Comparison of ENCODE assay signal across 28 cellular contexts in genomic region chr9:105223544-105224140, GRCh38. TPM values are rescaled to one million over a fixed set of nuclear protein-coding genes. Genes with fewer than 3 reads are reported as not detected.
A peak's percentile ranks its signal among the peaks of the same experiment; 100 is the strongest.
DNase-seq lines count a peak whose midpoint lies in the region; ATAC-seq, FAIRE-seq and TF ChIP-seq lines count a peak whose summit lies in the region.
"Had no signal": no experiment of that assay in that cellular context is flagged by ENCODE, and none has a peak within 500 bp of the region (broad histone marks: within the 10 kb centered on the region; RNA-seq: fewer than 3 reads in every experiment).

No MANE protein-coding gene starts in this region.

- TF ChIP-seq EP300 in GM12878 (IDR thresholded peaks at IDR 0.05; ENCODE audit: borderline replicate concordance in 1 of 2, control insufficient read depth in 1 of 2, low read depth in 2 of 2, low read length in 2 of 2), result no peak

- H3K79me2 ChIP-seq in GM12878 (ENCODE audit: control insufficient read depth, insufficient read depth, low read length) (no peaks in the 10 kb centered on the region), MM.1S (ENCODE audit: low read length) (no peaks in the 10 kb centered on the region)

- POLR2A ChIA-PET in HEK293 (lab: Yijun Ruan, JAX) (no interaction called here), WTC11 (lab: Charles Lee) (no interaction called here), GM12878 (lab: Charles Lee) (no interaction called here)

- DNase-seq in H54 (ENCODE audit: insufficient read length, low spot score) (no peak), WTC11 (ENCODE audit: low spot score) (no peak), GM12878 (ENCODE audit: low read depth, low spot score) (no peak), nucleus accumbens (lab: John Stamatoyannopoulos, UW) (no peak), mesenchymal stem cell (no peak), MM.1S (no peak), left ventricle myocardium superior (no peak)
- DNase-seq: 8988T; ACHN; AML-193; BE2C; CD4-positive, alpha-beta T cell; CD8-positive, alpha-beta memory T cell; DMS 273 treated with DMSO at 0.1 percent for 48 hours; DMS79; EL; GDM1; GOT3; H7; HCEC 1CT; HFFc6 had no signal

- H3K14ac ChIP-seq in mesenchymal stem cell (ENCODE audit: low read length in 2 of 2), result no peak overlapping the region

- RAD21 ChIA-PET in GM12878 (lab: Charles Lee; ENCODE audit: unreplicated experiment), result no interaction called here

- H3K18ac ChIP-seq in mesenchymal stem cell (ENCODE audit: low read depth in 1 of 2, low read length in 2 of 2), result no peak overlapping the region

- WGBS in GM12878 (ENCODE audit: insufficient coverage, insufficient replicate concordance, low lambda C conversion rate, missing lambda C conversion rate), result 19% methylated on average over 2 of the region's 2 CpGs
- WGBS in mesenchymal stem cell, result no CpG with 5 or more reads among the region's 2 CpGs

- no peaks in the 10 kb centered on the region for H3K4me1 ChIP-seq in HEK293 (ENCODE audit: control insufficient read depth, insufficient read depth, low read length)
- H3K4me1 ChIP-seq in GM12878 (ENCODE audit: control insufficient read depth, insufficient read depth, low read length), result no peaks in the 10 kb centered on the region
- H3K4me1 ChIP-seq in mesenchymal stem cell (ENCODE audit: control insufficient read depth, insufficient read depth, low read depth, low read length), result no peaks in the 10 kb centered on the region
- no peaks in the 10 kb centered on the region for H3K4me1 ChIP-seq in MM.1S (ENCODE audit: low read length)
- H3K4me1 ChIP-seq: A549; BE2C; BLaER1 treated with 17β-estradiol and CSF1 and Interleukin-3, amounts not matched to agents 10 nM and 100 nM had no signal

- H3K27me3 ChIP-seq in GM12878 (replicated peaks in 1 of 2; ENCODE audit: control insufficient read depth in 2 of 2, insufficient read depth in 2 of 2, low read length in 1 of 2), result no peaks in the 10 kb centered on the region
- H3K27me3 ChIP-seq in mesenchymal stem cell (ENCODE audit: control insufficient read depth in 1 of 2, insufficient read depth in 1 of 2, low read length in 2 of 2), result no peaks in the 10 kb centered on the region
- no peaks in the 10 kb centered on the region for H3K27me3 ChIP-seq in MM.1S (replicated peaks; ENCODE audit: insufficient read depth, low read length)
- H3K27me3 ChIP-seq: BE2C; BLaER1 treated with 17β-estradiol and CSF1 and Interleukin-3, amounts not matched to agents 10 nM and 100 nM had no signal

- SMC1A ChIA-PET in GM12878 (lab: Charles Lee; ENCODE audit: uncharacterized antibody, unreplicated experiment), result no interaction called here

- H3K4me2 ChIP-seq in GM12878 (ENCODE audit: control insufficient read depth, insufficient read depth) (no peak overlapping the region), mesenchymal stem cell (ENCODE audit: low read length, poor library complexity, severe bottlenecking) (no peak overlapping the region), MM.1S (ENCODE audit: low read depth, low read length) (no peak overlapping the region)
- H3K4me2 ChIP-seq: A549; BLaER1 treated with 17β-estradiol and CSF1 and Interleukin-3, amounts not matched to agents 10 nM and 100 nM had no signal

- H3K27ac ChIP-seq in HEK293 (ENCODE audit: extremely low read depth, low read depth, low read length) (no peak overlapping the region), GM12878 (ENCODE audit: control insufficient read depth, insufficient read depth) (no peak overlapping the region), mesenchymal stem cell (ENCODE audit: low read length, poor library complexity, severe bottlenecking) (no peak overlapping the region), MM.1S (ENCODE audit: low read length) (no peak overlapping the region)
- H3K27ac ChIP-seq: A549; BLaER1 treated with 17β-estradiol and CSF1 and Interleukin-3, amounts not matched to agents 10 nM and 100 nM had no signal

- no peaks in the 10 kb centered on the region for H3K79me1 ChIP-seq in mesenchymal stem cell (replicated peaks; ENCODE audit: low read length, poor library complexity, severe bottlenecking)

- ATAC-seq in WTC11 (no peak), GM12878 (no peak), left ventricle myocardium superior (no peak)
- ATAC-seq: A549 had no signal

- H3K27me3 Mint-ChIP-seq in WTC11 (ENCODE audit: low read depth), result peaks cover 2% of the 10 kb centered on the region; the same call in 1 of the 2 replicates
- H3K27me3 Mint-ChIP-seq: CD4-positive, alpha-beta T cell had no signal

- H4K20me1 ChIP-seq in GM12878 (ENCODE audit: control insufficient read depth, insufficient read depth), result no peaks in the 10 kb centered on the region
- H4K20me1 ChIP-seq in MM.1S (ENCODE audit: insufficient read depth, low read length), result no peaks in the 10 kb centered on the region
- H4K20me1 ChIP-seq: BLaER1 treated with 17β-estradiol and CSF1 and Interleukin-3, amounts not matched to agents 10 nM and 100 nM had no signal

- no peak overlapping the region for H3K4me3 Mint-ChIP-seq in WTC11
- H3K4me3 Mint-ChIP-seq: CD14-positive monocyte; CD4-positive, alpha-beta T cell; CD8-positive, alpha-beta memory T cell; HFFc6 had no signal

- peaks cover 32% of the 10 kb centered on the region for H3K9me3 Mint-ChIP-seq in WTC11

- H3K4me1 Mint-ChIP-seq in WTC11, result peaks cover 2% of the 10 kb centered on the region; the same call in 1 of the 2 replicates
- H3K4me1 Mint-ChIP-seq: CD14-positive monocyte; CD8-positive, alpha-beta memory T cell had no signal

- no peak overlapping the region for H2BK120ac ChIP-seq in mesenchymal stem cell (ENCODE audit: low read depth, low read length)

- H3K9ac ChIP-seq in GM12878 (ENCODE audit: control insufficient read depth, insufficient read depth, low read length) (no peak overlapping the region), mesenchymal stem cell (ENCODE audit: low read length) (no peak overlapping the region), MM.1S (ENCODE audit: low read length) (no peak overlapping the region)
- H3K9ac ChIP-seq: BLaER1 treated with 17β-estradiol and CSF1 and Interleukin-3, amounts not matched to agents 10 nM and 100 nM had no signal

- H4K8ac ChIP-seq in mesenchymal stem cell (ENCODE audit: low read length), result no peak overlapping the region

- BruUV-seq in GM12878 (replicated peaks; lab: Mats Ljungman, UMichigan), result no TSS peak

- H3K9me2 ChIP-seq in MM.1S (replicated peaks; ENCODE audit: insufficient read depth, low read length), result no peaks in the 10 kb centered on the region

- no peak overlapping the region for H4K91ac ChIP-seq in mesenchymal stem cell (ENCODE audit: low read length)

- H3K27ac Mint-ChIP-seq in WTC11, result no peak overlapping the region
- H3K27ac Mint-ChIP-seq: CD14-positive monocyte; CD4-positive, alpha-beta T cell; CD8-positive, alpha-beta memory T cell; HFFc6 had no signal

- TF ChIP-seq POLR2A in H54 (IDR thresholded peaks at IDR 0.05; ENCODE audit: low read depth, low read length) (no peak), GM12878 (IDR thresholded peaks at IDR 0.05; ENCODE audit: low read depth, low read length) (no peak)

- no peak overlapping the region for H2BK12ac ChIP-seq in mesenchymal stem cell (ENCODE audit: low read length in 2 of 2)

- in situ Hi-C loops in GM12878 (cut with MboI), result no loop called here

- H2BK5ac ChIP-seq in mesenchymal stem cell (ENCODE audit: low read depth, low read length, poor library complexity, severe bottlenecking), result no peak overlapping the region

- no peak overlapping the region for H2BK15ac ChIP-seq in mesenchymal stem cell (ENCODE audit: low read depth, poor library complexity, severe bottlenecking)

- TF ChIP-seq RAD21 in GM12878 (IDR thresholded peaks at IDR 0.05; ENCODE audit: insufficient read depth, low read depth, low read length), result no peak

- H3K36me3 Mint-ChIP-seq in WTC11, result peaks cover 29% of the 10 kb centered on the region

- H3K23ac ChIP-seq in mesenchymal stem cell (ENCODE audit: low read length in 2 of 2), result no peak overlapping the region

- H3F3A ChIP-seq in MM.1S (ENCODE audit: insufficient read depth, low read length), result no peaks in the 10 kb centered on the region

- intact Hi-C loops in GM12878 (cut with micrococcal nuclease; ENCODE audit: unreplicated experiment), result no loop called here
- intact Hi-C loops in left ventricle myocardium superior (cut with micrococcal nuclease), result no loop called here

- H3K36me3 ChIP-seq in HEK293 (ENCODE audit: control insufficient read depth in 2 of 2, insufficient read depth in 1 of 2, low read length in 2 of 2), result no peaks in the 10 kb centered on the region
- no peaks in the 10 kb centered on the region for H3K36me3 ChIP-seq in GM12878 (ENCODE audit: control insufficient read depth in 2 of 2, insufficient read depth in 2 of 2, low read length in 1 of 2)
- no peaks in the 10 kb centered on the region for H3K36me3 ChIP-seq in mesenchymal stem cell (ENCODE audit: control insufficient read depth in 1 of 2, insufficient read depth in 2 of 2, low read depth in 1 of 2, low read length in 2 of 2)
- H3K36me3 ChIP-seq in MM.1S (replicated peaks; ENCODE audit: insufficient read depth, low read length), result no peaks in the 10 kb centered on the region
- H3K36me3 ChIP-seq: BE2C; BLaER1 treated with 17β-estradiol and CSF1 and Interleukin-3, amounts not matched to agents 10 nM and 100 nM had no signal

- H2AFZ ChIP-seq in GM12878 (ENCODE audit: control insufficient read depth, low read depth, low read length), result no peak overlapping the region
- no peak overlapping the region for H2AFZ ChIP-seq in mesenchymal stem cell (ENCODE audit: low read depth, low read length)
- no peak overlapping the region for H2AFZ ChIP-seq in MM.1S (ENCODE audit: low read length)

- FAIRE-seq in H54 (lab: Jason Lieb, UNC), result peak; percentile 55
- no peak for FAIRE-seq in GM12878 (lab: Jason Lieb, UNC)
- FAIRE-seq: A549, D721Med, GM12891, GM18507 had no signal

- H3K9me3 ChIP-seq in HEK293 (ENCODE audit: control insufficient read depth, insufficient read depth, low read depth, low read length) (no peaks in the 10 kb centered on the region), GM12878 (replicated peaks; ENCODE audit: control insufficient read depth, insufficient read depth, low read length) (peaks cover 5% of the 10 kb centered on the region; the same call in 2 of the 3 replicates), mesenchymal stem cell (ENCODE audit: control insufficient read depth, low read length) (peaks cover 50% of the 10 kb centered on the region), MM.1S (replicated peaks; ENCODE audit: insufficient read depth, low read length) (no peaks in the 10 kb centered on the region; the same call in 1 of the 2 replicates)
- H3K9me3 ChIP-seq: BE2C had no signal

- no peak for TF ChIP-seq CTCF in HEK293 (tag by site-specific recombination; IDR thresholded peaks at IDR 0.05)
- TF ChIP-seq CTCF in WTC11 (IDR thresholded peaks at IDR 0.05), result no peak
- no peak for TF ChIP-seq CTCF in GM12878 (IDR thresholded peaks at IDR 0.05 in 2 of 3, conservative IDR thresholded peaks at IDR 0.05 in 1 of 3; ENCODE audit: control insufficient read depth in 2 of 3, extremely low read depth in 1 of 3, insufficient read depth in 1 of 3, low read depth in 3 of 3, low read length in 3 of 3)
- no peak for TF ChIP-seq CTCF in MM.1S (IDR thresholded peaks at IDR 0.05; ENCODE audit: low read length)

- H3K4me3 ChIP-seq in HEK293 (ENCODE audit: low read depth, low read length) (no peak overlapping the region), GM12878 (no peak overlapping the region), mesenchymal stem cell (ENCODE audit: insufficient read depth in 1 of 2, low read depth in 1 of 2, low read length in 2 of 2) (no peak overlapping the region), MM.1S (ENCODE audit: low read length) (no peak overlapping the region)
- H3K4me3 ChIP-seq: A549; BLaER1 treated with 17β-estradiol and CSF1 and Interleukin-3, amounts not matched to agents 10 nM and 100 nM had no signal

- CTCF ChIA-PET in HEK293 (lab: Yijun Ruan, JAX), result no interaction called here
- CTCF ChIA-PET in WTC11 (lab: Charles Lee), result no interaction called here
- CTCF ChIA-PET in GM12878 (lab: Yijun Ruan, JAX), result no interaction called here

- H3K4ac ChIP-seq in mesenchymal stem cell (ENCODE audit: low read depth in 1 of 2, low read length in 2 of 2), result no peak overlapping the region

- no peak overlapping the region for H2AK5ac ChIP-seq in mesenchymal stem cell (ENCODE audit: low read length, severe bottlenecking)

RNA-seq across cellular contexts. Expression of gene SLC44A1, which starts 20.8 kb away (rescaled TPM):
- total RNA-seq in WTC11 (2021) (45.9 to 48.9 TPM (median 47.6 TPM) in 3 replicates), GM12878 (2014; rRNA removed) (14.4 and 15.4 TPM in 2 replicates), GM12878 (2014; rRNA removed; fragmentation: Illumina TruSeq; extraction: Trizol) (13.4 TPM in 2 replicates), GM12878 (2021) (21.2 and 22.6 TPM in 2 replicates), left ventricle myocardium superior (14.3 TPM)
- 21.4 and 23.9 TPM in 2 replicates for total RNA-seq in GM12878 (2013; cell fraction: nucleolus; rRNA removed)
- polyA plus RNA-seq in GM12878 (2011; ENCODE audit: low read depth), result 9.2 TPM
- polyA plus RNA-seq in GM12878 (2011; rRNA removed) (11.5 and 14.5 TPM in 2 replicates), GM12878 (2014; fragmentation: Illumina TruSeq; extraction: Trizol) (13.3 and 15.0 TPM in 2 replicates), GM12878 (2014; fragmentation: Nextera tagmentation; extraction: Ambion mirVana) (1 to 10 TPM; 5.0 to 5.2 TPM), GM12878 (2014; rRNA removed) (9.5 and 11.5 TPM in 2 replicates), GM12878 (2016; fragmentation: Nextera tagmentation; extraction: Ambion mirVana) (10 to 100 TPM in 1 of 2 experiments, 1 to 10 TPM in 1; 2.4 to 15.6 TPM)
- polyA plus RNA-seq in GM12878 (2011; cell fraction: cytosol; rRNA removed), result 9.0 and 10.3 TPM in 2 replicates
- polyA plus RNA-seq in GM12878 (2011; cell fraction: nucleus; rRNA removed), result 3.5 and 4.3 TPM in 2 replicates
- 9.1 and 12.0 TPM in 2 replicates for polyA plus RNA-seq in GM12878 (2012)
- polyA minus RNA-seq in GM12878 (2011; rRNA and poly(A)+ RNA removed), result 27.1 and 32.2 TPM in 2 replicates
- 6.1 and 8.7 TPM in 2 replicates for polyA minus RNA-seq in GM12878 (2011; cell fraction: cytosol; rRNA and poly(A)+ RNA removed)
- polyA minus RNA-seq in GM12878 (2011; cell fraction: nucleus; rRNA and poly(A)+ RNA removed), result 4.8 and 7.1 TPM in 2 replicates
- polyA plus RNA-seq in mesenchymal stem cell (2013, experiment 1 of 2), result 22.8 TPM
- polyA plus RNA-seq in mesenchymal stem cell (2013, experiment 2 of 2), result 22.9 TPM
